2 cellular contexts compared by ENCODE assay signal in the genomic region with DNA sequence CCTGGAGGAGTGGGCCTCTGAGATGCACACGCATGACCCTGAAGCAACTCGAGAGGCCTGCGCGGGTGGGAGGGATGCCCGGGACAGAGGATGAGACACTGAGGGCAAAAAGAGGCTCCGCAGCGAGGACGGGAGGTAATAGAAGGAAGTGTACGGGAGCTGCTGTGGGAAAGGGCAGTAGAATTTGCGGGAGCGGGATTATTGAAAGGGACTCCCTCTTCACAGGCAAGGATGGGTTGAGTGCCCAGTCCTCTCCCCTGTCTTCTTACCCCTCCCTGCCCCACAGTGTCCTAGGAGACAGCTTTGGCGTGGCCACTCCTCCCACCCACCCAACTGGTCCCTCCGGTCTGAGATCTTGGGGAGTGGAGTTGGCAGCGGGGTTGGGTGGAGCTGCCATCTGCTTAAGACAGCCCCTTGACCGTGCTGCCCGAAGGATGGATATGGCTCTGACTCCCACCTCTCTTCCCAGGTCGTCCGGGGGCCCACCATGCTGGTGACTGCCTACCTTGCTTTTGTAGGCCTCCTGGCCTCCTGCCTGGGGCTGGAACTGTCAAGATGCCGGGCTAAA.
A peak's percentile ranks its signal among the peaks of the same experiment; 100 is the strongest.
TF ChIP-seq lines count a peak whose summit lies in the region.

No MANE protein-coding gene starts in this region.

TF ChIP-seq in GM23338, 12 proteins besides CTCF, POLR2A, EP300 and RAD21 (continues in another document):
- TF ChIP-seq, protein P1, sequence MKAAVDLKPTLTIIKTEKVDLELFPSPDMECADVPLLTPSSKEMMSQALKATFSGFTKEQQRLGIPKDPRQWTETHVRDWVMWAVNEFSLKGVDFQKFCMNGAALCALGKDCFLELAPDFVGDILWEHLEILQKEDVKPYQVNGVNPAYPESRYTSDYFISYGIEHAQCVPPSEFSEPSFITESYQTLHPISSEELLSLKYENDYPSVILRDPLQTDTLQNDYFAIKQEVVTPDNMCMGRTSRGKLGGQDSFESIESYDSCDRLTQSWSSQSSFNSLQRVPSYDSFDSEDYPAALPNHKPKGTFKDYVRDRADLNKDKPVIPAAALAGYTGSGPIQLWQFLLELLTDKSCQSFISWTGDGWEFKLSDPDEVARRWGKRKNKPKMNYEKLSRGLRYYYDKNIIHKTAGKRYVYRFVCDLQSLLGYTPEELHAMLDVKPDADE (IDR thresholded peaks at IDR 0.05) = no peak
- TF ChIP-seq EZH2 (IDR thresholded peaks at IDR 0.05; ENCODE audit: low read depth, unreplicated experiment) (no peak), STAT1 (IDR thresholded peaks at IDR 0.05; ENCODE audit: unreplicated experiment) (no peak), CREB1 (CRISPR knock-in tag; IDR thresholded peaks at IDR 0.05; ENCODE audit: low read depth) (no peak), ZNF331 (CRISPR knock-in tag; IDR thresholded peaks at IDR 0.05; ENCODE audit: low read depth) (no peak), ZNF114 (CRISPR knock-in tag; IDR thresholded peaks at IDR 0.05) (no peak), NANOG (IDR thresholded peaks at IDR 0.05; ENCODE audit: borderline replicate concordance) (no peak)
- TF ChIP-seq, protein P2, sequence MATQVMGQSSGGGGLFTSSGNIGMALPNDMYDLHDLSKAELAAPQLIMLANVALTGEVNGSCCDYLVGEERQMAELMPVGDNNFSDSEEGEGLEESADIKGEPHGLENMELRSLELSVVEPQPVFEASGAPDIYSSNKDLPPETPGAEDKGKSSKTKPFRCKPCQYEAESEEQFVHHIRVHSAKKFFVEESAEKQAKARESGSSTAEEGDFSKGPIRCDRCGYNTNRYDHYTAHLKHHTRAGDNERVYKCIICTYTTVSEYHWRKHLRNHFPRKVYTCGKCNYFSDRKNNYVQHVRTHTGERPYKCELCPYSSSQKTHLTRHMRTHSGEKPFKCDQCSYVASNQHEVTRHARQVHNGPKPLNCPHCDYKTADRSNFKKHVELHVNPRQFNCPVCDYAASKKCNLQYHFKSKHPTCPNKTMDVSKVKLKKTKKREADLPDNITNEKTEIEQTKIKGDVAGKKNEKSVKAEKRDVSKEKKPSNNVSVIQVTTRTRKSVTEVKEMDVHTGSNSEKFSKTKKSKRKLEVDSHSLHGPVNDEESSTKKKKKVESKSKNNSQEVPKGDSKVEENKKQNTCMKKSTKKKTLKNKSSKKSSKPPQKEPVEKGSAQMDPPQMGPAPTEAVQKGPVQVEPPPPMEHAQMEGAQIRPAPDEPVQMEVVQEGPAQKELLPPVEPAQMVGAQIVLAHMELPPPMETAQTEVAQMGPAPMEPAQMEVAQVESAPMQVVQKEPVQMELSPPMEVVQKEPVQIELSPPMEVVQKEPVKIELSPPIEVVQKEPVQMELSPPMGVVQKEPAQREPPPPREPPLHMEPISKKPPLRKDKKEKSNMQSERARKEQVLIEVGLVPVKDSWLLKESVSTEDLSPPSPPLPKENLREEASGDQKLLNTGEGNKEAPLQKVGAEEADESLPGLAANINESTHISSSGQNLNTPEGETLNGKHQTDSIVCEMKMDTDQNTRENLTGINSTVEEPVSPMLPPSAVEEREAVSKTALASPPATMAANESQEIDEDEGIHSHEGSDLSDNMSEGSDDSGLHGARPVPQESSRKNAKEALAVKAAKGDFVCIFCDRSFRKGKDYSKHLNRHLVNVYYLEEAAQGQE (IDR thresholded peaks at IDR 0.05; ENCODE audit: unreplicated experiment) = no peak
- TF ChIP-seq, protein P3, sequence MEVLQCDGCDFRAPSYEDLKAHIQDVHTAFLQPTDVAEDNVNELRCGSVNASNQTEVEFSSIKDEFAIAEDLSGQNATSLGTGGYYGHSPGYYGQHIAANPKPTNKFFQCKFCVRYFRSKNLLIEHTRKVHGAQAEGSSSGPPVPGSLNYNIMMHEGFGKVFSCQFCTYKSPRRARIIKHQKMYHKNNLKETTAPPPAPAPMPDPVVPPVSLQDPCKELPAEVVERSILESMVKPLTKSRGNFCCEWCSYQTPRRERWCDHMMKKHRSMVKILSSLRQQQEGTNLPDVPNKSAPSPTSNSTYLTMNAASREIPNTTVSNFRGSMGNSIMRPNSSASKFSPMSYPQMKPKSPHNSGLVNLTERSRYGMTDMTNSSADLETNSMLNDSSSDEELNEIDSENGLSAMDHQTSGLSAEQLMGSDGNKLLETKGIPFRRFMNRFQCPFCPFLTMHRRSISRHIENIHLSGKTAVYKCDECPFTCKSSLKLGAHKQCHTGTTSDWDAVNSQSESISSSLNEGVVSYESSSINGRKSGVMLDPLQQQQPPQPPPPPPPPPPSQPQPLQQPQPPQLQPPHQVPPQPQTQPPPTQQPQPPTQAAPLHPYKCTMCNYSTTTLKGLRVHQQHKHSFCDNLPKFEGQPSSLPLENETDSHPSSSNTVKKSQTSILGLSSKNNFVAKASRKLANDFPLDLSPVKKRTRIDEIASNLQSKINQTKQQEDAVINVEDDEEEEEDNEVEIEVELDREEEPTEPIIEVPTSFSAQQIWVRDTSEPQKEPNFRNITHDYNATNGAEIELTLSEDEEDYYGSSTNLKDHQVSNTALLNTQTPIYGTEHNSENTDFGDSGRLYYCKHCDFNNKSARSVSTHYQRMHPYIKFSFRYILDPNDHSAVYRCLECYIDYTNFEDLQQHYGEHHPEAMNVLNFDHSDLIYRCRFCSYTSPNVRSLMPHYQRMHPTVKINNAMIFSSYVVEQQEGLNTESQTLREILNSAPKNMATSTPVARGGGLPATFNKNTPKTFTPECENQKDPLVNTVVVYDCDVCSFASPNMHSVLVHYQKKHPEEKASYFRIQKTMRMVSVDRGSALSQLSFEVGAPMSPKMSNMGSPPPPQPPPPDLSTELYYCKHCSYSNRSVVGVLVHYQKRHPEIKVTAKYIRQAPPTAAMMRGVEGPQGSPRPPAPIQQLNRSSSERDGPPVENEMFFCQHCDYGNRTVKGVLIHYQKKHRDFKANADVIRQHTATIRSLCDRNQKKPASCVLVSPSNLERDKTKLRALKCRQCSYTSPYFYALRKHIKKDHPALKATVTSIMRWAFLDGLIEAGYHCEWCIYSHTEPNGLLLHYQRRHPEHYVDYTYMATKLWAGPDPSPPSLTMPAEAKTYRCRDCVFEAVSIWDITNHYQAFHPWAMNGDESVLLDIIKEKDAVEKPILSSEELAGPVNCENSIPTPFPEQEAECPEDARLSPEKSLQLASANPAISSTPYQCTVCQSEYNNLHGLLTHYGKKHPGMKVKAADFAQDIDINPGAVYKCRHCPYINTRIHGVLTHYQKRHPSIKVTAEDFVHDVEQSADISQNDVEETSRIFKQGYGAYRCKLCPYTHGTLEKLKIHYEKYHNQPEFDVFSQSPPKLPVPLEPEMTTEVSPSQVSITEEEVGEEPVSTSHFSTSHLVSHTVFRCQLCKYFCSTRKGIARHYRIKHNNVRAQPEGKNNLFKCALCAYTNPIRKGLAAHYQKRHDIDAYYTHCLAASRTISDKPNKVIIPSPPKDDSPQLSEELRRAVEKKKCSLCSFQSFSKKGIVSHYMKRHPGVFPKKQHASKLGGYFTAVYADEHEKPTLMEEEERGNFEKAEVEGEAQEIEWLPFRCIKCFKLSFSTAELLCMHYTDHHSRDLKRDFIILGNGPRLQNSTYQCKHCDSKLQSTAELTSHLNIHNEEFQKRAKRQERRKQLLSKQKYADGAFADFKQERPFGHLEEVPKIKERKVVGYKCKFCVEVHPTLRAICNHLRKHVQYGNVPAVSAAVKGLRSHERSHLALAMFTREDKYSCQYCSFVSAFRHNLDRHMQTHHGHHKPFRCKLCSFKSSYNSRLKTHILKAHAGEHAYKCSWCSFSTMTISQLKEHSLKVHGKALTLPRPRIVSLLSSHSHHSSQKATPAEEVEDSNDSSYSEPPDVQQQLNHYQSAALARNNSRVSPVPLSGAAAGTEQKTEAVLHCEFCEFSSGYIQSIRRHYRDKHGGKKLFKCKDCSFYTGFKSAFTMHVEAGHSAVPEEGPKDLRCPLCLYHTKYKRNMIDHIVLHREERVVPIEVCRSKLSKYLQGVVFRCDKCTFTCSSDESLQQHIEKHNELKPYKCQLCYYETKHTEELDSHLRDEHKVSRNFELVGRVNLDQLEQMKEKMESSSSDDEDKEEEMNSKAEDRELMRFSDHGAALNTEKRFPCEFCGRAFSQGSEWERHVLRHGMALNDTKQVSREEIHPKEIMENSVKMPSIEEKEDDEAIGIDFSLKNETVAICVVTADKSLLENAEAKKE (CRISPR knock-in tag; IDR thresholded peaks at IDR 0.05) = no peak

TF ChIP-seq in H1, 55 proteins besides CTCF, POLR2A, EP300 and RAD21:
- TF ChIP-seq SAP30 (IDR thresholded peaks at IDR 0.05; ENCODE audit: insufficient read depth, insufficient replicate concordance, low read length) (peak; percentile 27), TAF1 (IDR thresholded peaks at IDR 0.05; ENCODE audit: low read depth, low read length) (no peak)
TF ChIP-seq in H1: peak in this region for 1.
